Comparison of ENCODE assay signal across 3 cellular contexts in the genomic region with DNA sequence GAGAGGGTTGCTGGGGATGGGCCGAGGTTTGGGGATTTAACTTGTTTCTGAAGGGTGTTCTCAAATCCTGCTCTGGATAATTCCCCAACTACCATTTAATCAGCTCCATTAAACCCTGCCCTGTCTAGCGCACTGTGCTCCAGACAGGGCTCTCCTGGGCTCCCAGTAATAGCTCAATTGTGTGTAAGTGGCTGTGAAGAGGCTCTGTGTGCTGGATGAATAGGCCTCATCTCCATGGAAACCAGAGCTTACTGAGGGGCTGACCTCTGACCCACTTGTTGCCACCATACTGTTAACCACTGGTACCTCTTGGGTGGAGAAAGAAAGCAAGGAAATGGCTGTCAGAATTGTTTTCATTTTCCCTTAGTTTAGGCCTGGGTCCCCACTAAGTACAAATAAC.
A peak's percentile ranks its signal among the peaks of the same experiment; 100 is the strongest.
TF ChIP-seq lines count a peak whose summit lies in the region.

No MANE protein-coding gene starts in this region.

TF ChIP-seq in HEK293, 187 proteins besides CTCF, POLR2A, EP300 and RAD21:
- TF ChIP-seq SCRT2 (tag by site-specific recombination; IDR thresholded peaks at IDR 0.05): peak; percentile 75
- TF ChIP-seq KLF10 (tag by site-specific recombination; IDR thresholded peaks at IDR 0.05): no peak
- TF ChIP-seq ZBTB48 (tag by site-specific recombination; IDR thresholded peaks at IDR 0.05): no peak
- TF ChIP-seq, protein P1, sequence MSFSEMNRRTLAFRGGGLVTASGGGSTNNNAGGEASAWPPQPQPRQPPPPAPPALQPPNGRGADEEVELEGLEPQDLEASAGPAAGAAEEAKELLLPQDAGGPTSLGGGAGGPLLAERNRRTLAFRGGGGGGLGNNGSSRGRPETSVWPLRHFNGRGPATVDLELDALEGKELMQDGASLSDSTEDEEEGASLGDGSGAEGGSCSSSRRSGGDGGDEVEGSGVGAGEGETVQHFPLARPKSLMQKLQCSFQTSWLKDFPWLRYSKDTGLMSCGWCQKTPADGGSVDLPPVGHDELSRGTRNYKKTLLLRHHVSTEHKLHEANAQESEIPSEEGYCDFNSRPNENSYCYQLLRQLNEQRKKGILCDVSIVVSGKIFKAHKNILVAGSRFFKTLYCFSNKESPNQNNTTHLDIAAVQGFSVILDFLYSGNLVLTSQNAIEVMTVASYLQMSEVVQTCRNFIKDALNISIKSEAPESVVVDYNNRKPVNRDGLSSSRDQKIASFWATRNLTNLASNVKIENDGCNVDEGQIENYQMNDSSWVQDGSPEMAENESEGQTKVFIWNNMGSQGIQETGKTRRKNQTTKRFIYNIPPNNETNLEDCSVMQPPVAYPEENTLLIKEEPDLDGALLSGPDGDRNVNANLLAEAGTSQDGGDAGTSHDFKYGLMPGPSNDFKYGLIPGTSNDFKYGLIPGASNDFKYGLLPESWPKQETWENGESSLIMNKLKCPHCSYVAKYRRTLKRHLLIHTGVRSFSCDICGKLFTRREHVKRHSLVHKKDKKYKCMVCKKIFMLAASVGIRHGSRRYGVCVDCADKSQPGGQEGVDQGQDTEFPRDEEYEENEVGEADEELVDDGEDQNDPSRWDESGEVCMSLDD (tag by site-specific recombination; IDR thresholded peaks at IDR 0.05): no peak

TF ChIP-seq in K562, 482 proteins besides CTCF, POLR2A, EP300 and RAD21:
- TF ChIP-seq RFX1 (IDR thresholded peaks at IDR 0.05): peak; percentile 15; the same call in 1 of the 2 replicates
- no peak for TF ChIP-seq SMC3 (conservative IDR thresholded peaks at IDR 0.05; ENCODE audit: insufficient read depth, low read depth, low read length)

TF ChIP-seq in neural cell, 6 proteins besides CTCF, POLR2A, EP300 and RAD21:
- TF ChIP-seq, protein P2, sequence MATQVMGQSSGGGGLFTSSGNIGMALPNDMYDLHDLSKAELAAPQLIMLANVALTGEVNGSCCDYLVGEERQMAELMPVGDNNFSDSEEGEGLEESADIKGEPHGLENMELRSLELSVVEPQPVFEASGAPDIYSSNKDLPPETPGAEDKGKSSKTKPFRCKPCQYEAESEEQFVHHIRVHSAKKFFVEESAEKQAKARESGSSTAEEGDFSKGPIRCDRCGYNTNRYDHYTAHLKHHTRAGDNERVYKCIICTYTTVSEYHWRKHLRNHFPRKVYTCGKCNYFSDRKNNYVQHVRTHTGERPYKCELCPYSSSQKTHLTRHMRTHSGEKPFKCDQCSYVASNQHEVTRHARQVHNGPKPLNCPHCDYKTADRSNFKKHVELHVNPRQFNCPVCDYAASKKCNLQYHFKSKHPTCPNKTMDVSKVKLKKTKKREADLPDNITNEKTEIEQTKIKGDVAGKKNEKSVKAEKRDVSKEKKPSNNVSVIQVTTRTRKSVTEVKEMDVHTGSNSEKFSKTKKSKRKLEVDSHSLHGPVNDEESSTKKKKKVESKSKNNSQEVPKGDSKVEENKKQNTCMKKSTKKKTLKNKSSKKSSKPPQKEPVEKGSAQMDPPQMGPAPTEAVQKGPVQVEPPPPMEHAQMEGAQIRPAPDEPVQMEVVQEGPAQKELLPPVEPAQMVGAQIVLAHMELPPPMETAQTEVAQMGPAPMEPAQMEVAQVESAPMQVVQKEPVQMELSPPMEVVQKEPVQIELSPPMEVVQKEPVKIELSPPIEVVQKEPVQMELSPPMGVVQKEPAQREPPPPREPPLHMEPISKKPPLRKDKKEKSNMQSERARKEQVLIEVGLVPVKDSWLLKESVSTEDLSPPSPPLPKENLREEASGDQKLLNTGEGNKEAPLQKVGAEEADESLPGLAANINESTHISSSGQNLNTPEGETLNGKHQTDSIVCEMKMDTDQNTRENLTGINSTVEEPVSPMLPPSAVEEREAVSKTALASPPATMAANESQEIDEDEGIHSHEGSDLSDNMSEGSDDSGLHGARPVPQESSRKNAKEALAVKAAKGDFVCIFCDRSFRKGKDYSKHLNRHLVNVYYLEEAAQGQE (IDR thresholded peaks at IDR 0.05; ENCODE audit: borderline replicate concordance): no peak
- TF ChIP-seq MXI1 (conservative IDR thresholded peaks at IDR 0.05; ENCODE audit: poor library complexity, severe bottlenecking) (peak; percentile 22), SMC3 (conservative IDR thresholded peaks at IDR 0.05; ENCODE audit: poor library complexity) (no peak), TAF1 (IDR thresholded peaks at IDR 0.05; ENCODE audit: low read depth) (no peak), EZH2 (IDR thresholded peaks at IDR 0.05; ENCODE audit: borderline replicate concordance, insufficient read depth, low read length, poor library complexity, severe bottlenecking) (no peak), POLR2AphosphoS5 (IDR thresholded peaks at IDR 0.05) (no peak)
